In the genomic region with DNA sequence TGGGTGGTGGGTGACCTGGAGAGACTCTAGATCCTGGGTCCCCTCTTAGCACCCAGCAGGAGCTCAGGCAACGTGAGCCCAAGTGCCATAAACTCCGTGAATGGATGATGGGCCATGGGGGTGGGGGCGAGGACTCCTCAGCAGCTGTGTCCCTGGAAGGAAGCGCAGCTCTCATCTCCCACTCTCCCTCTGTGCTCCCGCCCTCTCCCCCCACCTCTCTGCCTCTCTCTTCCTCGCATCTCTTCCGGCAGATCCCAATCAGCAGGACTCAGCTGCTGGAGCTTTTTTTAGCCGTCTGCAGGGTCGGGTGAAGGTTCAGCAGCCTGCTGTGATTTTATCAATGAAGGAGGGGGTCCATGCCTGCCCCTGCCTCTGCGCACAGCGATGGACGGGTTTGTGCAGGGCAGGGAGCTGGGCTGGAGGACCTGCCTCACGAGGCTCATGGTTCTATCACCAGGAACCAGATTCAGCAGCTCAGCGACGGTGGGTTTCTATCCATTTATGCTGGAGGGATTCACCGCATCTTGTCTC, we compare ENCODE assay signal across 10 cellular contexts. TPM values are rescaled to one million over a fixed set of nuclear protein-coding genes. Genes with fewer than 3 reads are reported as not detected.
DNase-seq lines count a peak whose midpoint lies in the region; ATAC-seq, FAIRE-seq and TF ChIP-seq lines count a peak whose summit lies in the region.
"Had no signal": no experiment of that assay in that cellular context is flagged by ENCODE, and none has a peak within 500 bp of the region (broad histone marks: within the 10 kb centered on the region; RNA-seq: fewer than 3 reads in every experiment).

No MANE protein-coding gene starts in this region.

- H3K9me3 Mint-ChIP-seq in activated CD8-positive, alpha-beta memory T cell treated with anti-CD3 and anti-CD28 coated beads, Interleukin-2, amount 10 ng/mL, durations not matched to agents 7 days and 5 days (ENCODE audit: low read depth): no peaks in the 10 kb centered on the region
- no peaks in the 10 kb centered on the region for H3K9me3 Mint-ChIP-seq in nephron progenitor cell

- no peak for TF ChIP-seq CTCF in kidney (IDR thresholded peaks at IDR 0.05; ENCODE audit: borderline replicate concordance, extremely low read depth, insufficient read depth)
- no peak for TF ChIP-seq CTCF in stomach (IDR thresholded peaks at IDR 0.05)
- no peak for TF ChIP-seq CTCF in nephron progenitor cell (IDR thresholded peaks at IDR 0.05)

- no peak for TF ChIP-seq EP300 in stomach (IDR thresholded peaks at IDR 0.05)

- H3K36me3 ChIP-seq in kidney (ENCODE audit: control insufficient read depth in 1 of 2, insufficient read depth in 2 of 2, low read length in 2 of 2) (no peaks in the 10 kb centered on the region), stomach (no peaks in the 10 kb centered on the region)

- H3K4me3 ChIP-seq in kidney (ENCODE audit: low read length in 2 of 2) (no peak overlapping the region), stomach (no peak overlapping the region)

- CTCF ChIA-PET in activated CD8-positive, alpha-beta memory T cell treated with anti-CD3 and anti-CD28 coated beads, Interleukin-2, amount 10 ng/mL, durations not matched to agents 7 days and 5 days (lab: Charles Lee): interaction anchor here (1.8 to 14.0 kb wide), 2 partner anchors 17 to 63 kb away, joined by 5 to 447 read pairs; no protein-coding TSS in a partner anchor

- no peaks in the 10 kb centered on the region for H3K9me3 ChIP-seq in kidney (ENCODE audit: control insufficient read depth in 1 of 2, low read length in 2 of 2)
- no peaks in the 10 kb centered on the region for H3K9me3 ChIP-seq in stomach

- peaks cover 47% of the 10 kb centered on the region for H3K36me3 Mint-ChIP-seq in activated CD8-positive, alpha-beta memory T cell treated with anti-CD3 and anti-CD28 coated beads, Interleukin-2, amount 10 ng/mL, durations not matched to agents 7 days and 5 days
- no peaks in the 10 kb centered on the region for H3K36me3 Mint-ChIP-seq in nephron progenitor cell (ENCODE audit: low read depth)

- no peaks in the 10 kb centered on the region for H3K27me3 Mint-ChIP-seq in activated CD8-positive, alpha-beta memory T cell treated with anti-CD3 and anti-CD28 coated beads, Interleukin-2, amount 10 ng/mL, durations not matched to agents 7 days and 5 days
- peaks cover 8% of the 10 kb centered on the region for H3K27me3 Mint-ChIP-seq in nephron progenitor cell (ENCODE audit: low read depth, poor library complexity)

- peak overlapping the region; percentile 67 for H3K27ac Mint-ChIP-seq in activated CD8-positive, alpha-beta memory T cell treated with anti-CD3 and anti-CD28 coated beads, Interleukin-2, amount 10 ng/mL, durations not matched to agents 7 days and 5 days
- no peak overlapping the region for H3K27ac Mint-ChIP-seq in nephron progenitor cell

- H3K4me3 Mint-ChIP-seq in activated CD8-positive, alpha-beta memory T cell treated with anti-CD3 and anti-CD28 coated beads, Interleukin-2, amount 10 ng/mL, durations not matched to agents 7 days and 5 days: no peak overlapping the region
- no peak overlapping the region for H3K4me3 Mint-ChIP-seq in nephron progenitor cell

- WGBS in stomach, 5 donors: 35 to 47% (median 42%) methylated on average over 16 of the region's 16 CpGs

- no peak for FAIRE-seq in kidney (lab: Jason Lieb, UNC)

- ATAC-seq in activated CD8-positive, alpha-beta memory T cell treated with anti-CD3 and anti-CD28 coated beads, Interleukin-2, amount 10 ng/mL, durations not matched to agents 7 days and 5 days: no peak

- no peak for TF ChIP-seq POLR2A in stomach (IDR thresholded peaks at IDR 0.05)

- H3K4me1 Mint-ChIP-seq in activated CD8-positive, alpha-beta memory T cell treated with anti-CD3 and anti-CD28 coated beads, Interleukin-2, amount 10 ng/mL, durations not matched to agents 7 days and 5 days: peaks cover 88% of the 10 kb centered on the region
- H3K4me1 Mint-ChIP-seq in nephron progenitor cell: peaks cover 82% of the 10 kb centered on the region

- DNase-seq in NCI-H82 (lab: John Stamatoyannopoulos, UW): peak; percentile 32
- DNase-seq in NCI-H82 treated with DMSO at 0.1 percent for 48 hours (lab: John Stamatoyannopoulos, UW; ENCODE audit: unreplicated experiment): no peak
- DNase-seq in activated CD8-positive, alpha-beta memory T cell treated with anti-CD3 and anti-CD28 coated beads, Interleukin-2, amount 10 ng/mL, durations not matched to agents 7 days and 5 days: no peak
- peak; percentile 89 for DNase-seq in kidney
- DNase-seq in stomach: peak; percentile 23
- DNase-seq in NCI-H1436 treated with DMSO at 0.1 percent for 48 hours (lab: John Stamatoyannopoulos, UW): no peak
- no peak for DNase-seq in stimulated activated CD4-positive, alpha-beta T cell treated with anti-CD3 and anti-CD28 coated beads, Interleukin-2, amount 100 ng/mL, for 24 hours
- DNase-seq in nephron progenitor cell: no peak

- H3K4me1 ChIP-seq in kidney (ENCODE audit: control insufficient read depth in 1 of 2, insufficient read depth in 1 of 2, low read depth in 1 of 2, low read length in 2 of 2): peaks cover 23 to 42% of the 10 kb centered on the region in 2 donors
- H3K4me1 ChIP-seq in stomach: peaks cover 36 to 71% (median 54%) of the 10 kb centered on the region in 4 donors

- no peak overlapping the region for H3K9ac ChIP-seq in kidney (ENCODE audit: low read length in 2 of 2)

- H3K27ac ChIP-seq in kidney (ENCODE audit: low read depth in 2 of 2, low read length in 2 of 2): peak overlapping the region; percentile 40 to 65
- peak overlapping the region; percentile 44 to 77 (median 68) for H3K27ac ChIP-seq in stomach

- peaks cover 0 to 8% (median 0%) of the 10 kb centered on the region in 3 donors for H3K27me3 ChIP-seq in stomach

- intact Hi-C loops in kidney (cut with DNase I): no loop called here
- intact Hi-C loops in stomach (cut with DNase I; ENCODE audit: low total_unique reads): no loop called here

RNA-seq across cellular contexts. Expression of gene CCR7, which starts 8.3 kb away (rescaled TPM):
- total RNA-seq in activated CD8-positive, alpha-beta memory T cell treated with anti-CD3 and anti-CD28 coated beads, Interleukin-2, amount 10 ng/mL, durations not matched to agents 7 days and 5 days: 10 to 100 TPM; 43.5 to 83.9 TPM
- 7.1 TPM for total RNA-seq in kidney
- polyA plus RNA-seq in kidney (ENCODE audit: insufficient read depth, low read depth, low replicate concordance): 0.17 TPM
- total RNA-seq in stomach: 1 to 10 TPM in 1 of 5 donors, not detected in 4; 3.1 TPM
- 1 to 10 TPM in 1 of 3 donors, under 1 TPM in 1, not detected in 1; 0.92 to 1.4 TPM for polyA plus RNA-seq in stomach
- total RNA-seq: M059J had no signal

RNA-seq across cellular contexts. Expression of gene TNS4, which starts 55.5 kb away (rescaled TPM):
- 1 to 10 TPM; 4.2 to 5.8 TPM for total RNA-seq in activated CD8-positive, alpha-beta memory T cell treated with anti-CD3 and anti-CD28 coated beads, Interleukin-2, amount 10 ng/mL, durations not matched to agents 7 days and 5 days
- total RNA-seq in kidney (0.31 TPM), stomach (1 to 10 TPM in 1 of 5 donors, under 1 TPM in 3, not detected in 1; 0.18 to 3.5 (median 0.59) TPM)
- polyA plus RNA-seq in kidney (ENCODE audit: insufficient read depth, low read depth, low replicate concordance) (2.2 TPM), stomach (10 to 100 TPM in 1 of 3 donors, under 1 TPM in 1, not detected in 1; 0.62 to 23.2 TPM)
- total RNA-seq: A673, M059J had no signal

Comparison
In these comparisons a context has a peak if more than half of its experiments do, and no peak if none do; other contexts are left out.
1. DNase-seq: peak in NCI-H82 (single experiment), kidney (single experiment) and stomach (single experiment); none in NCI-H82 treated with DMSO at 0.1 percent for 48 hours (single experiment), activated CD8-positive, alpha-beta memory T cell treated with anti-CD3 and anti-CD28 coated beads, Interleukin-2, amount 10 ng/mL, durations not matched to agents 7 days and 5 days (single experiment), NCI-H1436 treated with DMSO at 0.1 percent for 48 hours (single experiment), stimulated activated CD4-positive, alpha-beta T cell treated with anti-CD3 and anti-CD28 coated beads, Interleukin-2, amount 100 ng/mL, for 24 hours (0 of 2) and nephron progenitor cell (single experiment).